ENCODE assay signal across 11 cellular contexts in genomic region chr15:53445531-53445930, GRCh38.
"Had no signal": no experiment of that assay in that cellular context is flagged by ENCODE, and none has a peak within 500 bp of the region (broad histone marks: within the 10 kb centered on the region; RNA-seq: fewer than 3 reads in every experiment).

No MANE protein-coding gene starts in this region.

- ATAC-seq: GM23338, HCT116 had no signal

- H3K4me2 ChIP-seq: GM23338 had no signal

- H2AFZ ChIP-seq: GM23248, GM23338 had no signal

- H3K27ac ChIP-seq: GM23248 had no signal

- H3K4me3 ChIP-seq: GM23248, GM23338, HAP-1 had no signal

- H3K9ac ChIP-seq: GM23248 had no signal

- H3K36me3 ChIP-seq: HAP-1 had no signal

- H3K9me3 ChIP-seq: HAP-1 had no signal

- FAIRE-seq: H1, H54 had no signal

- DNase-seq: GM23248, GOT3, H7, H9, HCEC 1CT, HFFc6 had no signal

- H3K4me1 ChIP-seq: HAP-1 had no signal
